ENCODE assay signal across 10 cellular contexts in the genomic region with DNA sequence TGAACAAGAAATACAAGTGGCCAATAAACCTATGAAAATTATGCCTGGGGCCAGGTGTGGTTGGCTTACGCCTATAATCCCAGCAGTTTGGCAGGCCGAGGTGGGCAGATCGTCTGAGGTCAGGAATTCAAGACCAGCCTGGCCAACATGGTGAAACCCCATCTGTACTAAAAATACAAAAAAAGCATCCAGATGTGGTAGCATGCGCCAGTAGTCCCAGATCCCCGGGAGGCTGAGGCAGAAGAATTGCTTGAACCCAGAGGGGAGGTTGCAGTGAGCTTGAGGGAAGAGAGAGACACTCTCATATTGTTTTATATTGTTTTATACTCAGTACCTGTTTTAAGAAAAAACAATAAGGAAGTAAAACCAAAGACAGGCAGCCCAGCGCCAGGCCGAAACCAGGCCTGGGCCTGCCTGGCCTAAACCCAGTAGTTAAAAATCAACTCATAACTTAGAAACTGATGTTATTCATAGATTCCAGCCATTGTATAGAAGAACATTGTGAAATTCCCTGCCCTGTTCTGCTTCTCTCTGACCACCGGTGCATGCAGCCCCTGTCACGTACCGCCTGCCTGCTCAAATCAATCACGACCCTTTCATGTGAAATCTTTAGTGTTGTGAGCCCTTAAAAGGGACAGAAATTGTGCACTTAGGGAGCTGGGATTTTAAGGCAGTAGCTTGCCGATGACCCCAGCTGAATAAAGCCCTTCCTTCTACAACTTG. TPM values are rescaled to one million over a fixed set of nuclear protein-coding genes. Genes with fewer than 3 reads are reported as not detected.
DNase-seq lines count a peak whose midpoint lies in the region; ATAC-seq and TF ChIP-seq lines count a peak whose summit lies in the region.
"Not testable (repeated sequence)": the region's sequence is repeated elsewhere in the genome, so short reads cannot be mapped to it uniquely, and the experiment has no call there.
"Had no signal": no experiment of that assay in that cellular context is flagged by ENCODE, and none has a peak within 500 bp of the region (broad histone marks: within the 10 kb centered on the region; RNA-seq: fewer than 3 reads in every experiment).

No MANE protein-coding gene starts in this region.

- not testable (repeated sequence) for H3K27me3 ChIP-seq in HUES6 (ENCODE audit: control insufficient read depth, insufficient read depth, low read length); iPS-20b (ENCODE audit: insufficient read depth, low read length)

- not testable (repeated sequence) for H3K36me3 Mint-ChIP-seq in brain; nephron progenitor cell (ENCODE audit: low read depth); stimulated activated naive CD8-positive, alpha-beta T cell treated with anti-CD3 and anti-CD28 coated beads, Interleukin-15, Interleukin-2, amounts not matched to agents 100 ng/mL and 50 ng/mL, for 24 hours (ENCODE audit: low read depth)

- not testable (repeated sequence) for H3K27me3 Mint-ChIP-seq in brain; stimulated activated naive CD8-positive, alpha-beta T cell treated with anti-CD3 and anti-CD28 coated beads, Interleukin-15, Interleukin-2, amounts not matched to agents 100 ng/mL and 50 ng/mL, for 24 hours
- peaks cover 13% of the 10 kb centered on the region for H3K27me3 Mint-ChIP-seq in nephron progenitor cell (ENCODE audit: low read depth, poor library complexity)

- not testable (repeated sequence) for TF ChIP-seq CTCF in GM12864 (IDR thresholded peaks at IDR 0.05; ENCODE audit: low read depth, low read length, missing control alignments); brain (conservative IDR thresholded peaks at IDR 0.05); nephron progenitor cell (IDR thresholded peaks at IDR 0.05)

- peak; percentile 38 for TF ChIP-seq POLR2A in GM19099 (IDR thresholded peaks at IDR 0.05; ENCODE audit: extremely low read depth, insufficient read length, low read depth)

- H3K9ac ChIP-seq in HUES6 (ENCODE audit: low read length) (peak overlapping the region; percentile 34), iPS-20b (ENCODE audit: low read depth, low read length) (peak overlapping the region; percentile 29; the same call in 1 of the 2 replicates)

- H3K4me1 Mint-ChIP-seq in brain (peaks cover 49% of the 10 kb centered on the region), nephron progenitor cell (peaks cover 57% of the 10 kb centered on the region)
- not testable (repeated sequence) for H3K4me1 Mint-ChIP-seq in stimulated activated naive CD8-positive, alpha-beta T cell treated with anti-CD3 and anti-CD28 coated beads, Interleukin-15, Interleukin-2, amounts not matched to agents 100 ng/mL and 50 ng/mL, for 24 hours (ENCODE audit: low read depth)

- H3K4me1 ChIP-seq in HUES6 (ENCODE audit: control insufficient read depth, insufficient read depth, low read length) (peaks cover 41% of the 10 kb centered on the region), iPS-20b (ENCODE audit: insufficient read depth, low read length) (peaks cover 38% of the 10 kb centered on the region; the same call in 1 of the 2 replicates)

- H3K27ac Mint-ChIP-seq in brain, result peak overlapping the region in 4 of 5 experiments; percentile 22 to 82 (median 62)
- peak overlapping the region; percentile 87 for H3K27ac Mint-ChIP-seq in nephron progenitor cell
- peak overlapping the region; percentile 31 for H3K27ac Mint-ChIP-seq in stimulated activated naive CD8-positive, alpha-beta T cell treated with anti-CD3 and anti-CD28 coated beads, Interleukin-15, Interleukin-2, amounts not matched to agents 100 ng/mL and 50 ng/mL, for 24 hours

- H3K4me3 ChIP-seq in GM12864 (ENCODE audit: low read depth, low read length), result peak overlapping the region; percentile 61
- not testable (repeated sequence) for H3K4me3 ChIP-seq in HUES6 (ENCODE audit: low read depth, low read length)
- H3K4me3 ChIP-seq in iPS-20b (ENCODE audit: low read length), result peak overlapping the region; percentile 9; the same call in 1 of the 2 replicates

- ATAC-seq in HG02588 (IDR thresholded peaks at IDR 0.05; ENCODE audit: unreplicated experiment), result peak; percentile 31

- peak overlapping the region; percentile 52; the same call in 1 of the 2 replicates for H3K27ac ChIP-seq in HUES6 (ENCODE audit: low read depth, low read length)
- not testable (repeated sequence) for H3K27ac ChIP-seq in iPS-20b (ENCODE audit: low read length)

- not testable (repeated sequence) for H3K9me3 ChIP-seq in HUES6 (ENCODE audit: control insufficient read depth, insufficient read depth, low read depth, low read length); iPS-20b (ENCODE audit: insufficient read depth, low read depth, low read length)

- DNase-seq in GM12864 (ENCODE audit: low read depth); nephron progenitor cell: not testable (repeated sequence)

- not testable (repeated sequence) for H3K36me3 ChIP-seq in HUES6 (ENCODE audit: control insufficient read depth, insufficient read depth, low read length); iPS-20b (ENCODE audit: insufficient read depth, low read depth, low read length)

- H3K4me3 Mint-ChIP-seq in brain, result peak overlapping the region in 2 of 5 experiments; percentile 48 to 60
- H3K4me3 Mint-ChIP-seq in nephron progenitor cell, result peak overlapping the region; percentile 64
- not testable (repeated sequence) for H3K4me3 Mint-ChIP-seq in stimulated activated naive CD8-positive, alpha-beta T cell treated with anti-CD3 and anti-CD28 coated beads, Interleukin-15, Interleukin-2, amounts not matched to agents 100 ng/mL and 50 ng/mL, for 24 hours

- not testable (repeated sequence) for H3K9me3 Mint-ChIP-seq in brain; nephron progenitor cell; stimulated activated naive CD8-positive, alpha-beta T cell treated with anti-CD3 and anti-CD28 coated beads, Interleukin-15, Interleukin-2, amounts not matched to agents 100 ng/mL and 50 ng/mL, for 24 hours

RNA-seq across cellular contexts. Expression of a gene that starts 35.4 kb away (rescaled TPM):
- 182 TPM for polyA plus RNA-seq in brain (ENCODE audit: insufficient read depth, low read depth, low replicate concordance)

RNA-seq across cellular contexts. Expression of a gene that starts 43.2 kb away (rescaled TPM):
- polyA plus RNA-seq in brain (ENCODE audit: insufficient read depth, low read depth, low replicate concordance), result 12.9 TPM

RNA-seq across cellular contexts. Expression of a gene that starts 54.9 kb away (rescaled TPM):
- not detected for polyA plus RNA-seq in brain (ENCODE audit: insufficient read depth, low read depth, low replicate concordance)
- polyA plus RNA-seq: GM23248, ovary had no signal

Comparison
In these comparisons a context has a peak if more than half of its experiments do, and no peak if none do; other contexts are left out.
1. H3K27ac Mint-ChIP-seq: peak in every context shown above with its lines; median percentile 87 in nephron progenitor cell; 62 in brain; 31 in stimulated activated naive CD8-positive, alpha-beta T cell treated with anti-CD3 and anti-CD28 coated beads, Interleukin-15, Interleukin-2, amounts not matched to agents 100 ng/mL and 50 ng/mL, for 24 hours.